Comparison of ENCODE assay signal across 9 cellular contexts in the genomic region with DNA sequence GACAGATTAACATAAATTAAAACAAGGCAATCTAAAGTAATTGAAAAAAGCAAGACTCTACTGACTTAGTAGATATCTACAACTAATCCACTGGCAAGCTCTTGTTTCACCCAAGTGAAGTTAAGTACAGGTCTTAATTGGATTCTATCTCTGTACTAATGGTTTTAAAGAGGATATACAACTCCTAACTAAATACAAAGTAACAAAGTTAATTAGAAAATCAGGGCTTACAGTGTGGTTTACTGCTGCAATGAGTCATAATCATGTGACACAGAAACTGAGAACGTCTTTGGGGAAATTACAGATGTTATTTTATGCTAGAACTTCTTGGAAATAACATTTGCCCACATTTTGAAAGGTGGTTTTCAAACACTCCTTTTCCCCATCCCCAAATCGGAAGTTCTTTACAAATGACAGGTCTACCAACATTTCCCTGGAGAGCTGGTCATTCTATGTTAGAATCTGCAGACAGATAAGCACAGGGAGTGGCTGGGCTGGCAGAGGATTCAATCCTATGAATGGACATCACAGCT.
DNase-seq lines count a peak whose midpoint lies in the region; ATAC-seq and TF ChIP-seq lines count a peak whose summit lies in the region.
"Had no signal": no experiment of that assay in that cellular context is flagged by ENCODE, and none has a peak within 500 bp of the region (broad histone marks: within the 10 kb centered on the region; RNA-seq: fewer than 3 reads in every experiment).

No MANE protein-coding gene starts in this region.

- H3K27ac ChIP-seq in right cardiac atrium (ENCODE audit: low read length) (no peak overlapping the region), heart left ventricle (no peak overlapping the region)

- H3K27me3 Mint-ChIP-seq in activated CD8-positive, alpha-beta T cell treated with anti-CD3 and anti-CD28 coated beads, Interleukin-2, amount 10 ng/mL, durations not matched to agents 7 days and 5 days (ENCODE audit: low read depth) = no peaks in the 10 kb centered on the region
- no peaks in the 10 kb centered on the region for H3K27me3 Mint-ChIP-seq in natural killer cell treated with Interleukin-12 subunit alpha and Interleukin-12 subunit beta and Interleukin-15 and Interleukin-18, amount 100 ng/mL, for 72 hours

- WGBS in right cardiac atrium = 64% methylated on average over 2 of the region's 2 CpGs
- 57 to 64% (median 60%) methylated on average over 2 of the region's 2 CpGs for WGBS in heart left ventricle, 4 donors

- H3K36me3 Mint-ChIP-seq in activated CD8-positive, alpha-beta T cell treated with anti-CD3 and anti-CD28 coated beads, Interleukin-2, amount 10 ng/mL, durations not matched to agents 7 days and 5 days (ENCODE audit: low read depth) = peaks cover 19% of the 10 kb centered on the region
- H3K36me3 Mint-ChIP-seq in natural killer cell treated with Interleukin-12 subunit alpha and Interleukin-12 subunit beta and Interleukin-15 and Interleukin-18, amount 100 ng/mL, for 72 hours = peaks cover 6% of the 10 kb centered on the region

- H3K27me3 ChIP-seq in right cardiac atrium (ENCODE audit: control insufficient read depth, insufficient read depth) (no peaks in the 10 kb centered on the region), heart left ventricle (no peaks in the 10 kb centered on the region)

- ATAC-seq in GM18870 (IDR thresholded peaks at IDR 0.05; ENCODE audit: unreplicated experiment) (peak; percentile 54), HG03060 (IDR thresholded peaks at IDR 0.05; ENCODE audit: low read depth, unreplicated experiment) (peak; percentile 78), right cardiac atrium (no peak), heart left ventricle (no peak), HG03175 (IDR thresholded peaks at IDR 0.05; ENCODE audit: unreplicated experiment) (no peak)
- peak; percentile 57 for ATAC-seq in activated CD8-positive, alpha-beta T cell treated with anti-CD3 and anti-CD28 coated beads, Interleukin-2, amount 10 ng/mL, durations not matched to agents 7 days and 5 days
- ATAC-seq in natural killer cell treated with Interleukin-12 subunit alpha and Interleukin-12 subunit beta and Interleukin-15 and Interleukin-18, amount 100 ng/mL, for 72 hours = peak; percentile 76 to 83

- no peaks in the 10 kb centered on the region for H3K4me1 ChIP-seq in right cardiac atrium (ENCODE audit: control insufficient read depth, insufficient read depth, low read length)
- peaks cover 0 to 11% (median 0%) of the 10 kb centered on the region in 12 donors for H3K4me1 ChIP-seq in heart left ventricle

- H3K4me3 ChIP-seq in right cardiac atrium (ENCODE audit: low read length) = no peak overlapping the region
- no peak overlapping the region for H3K4me3 ChIP-seq in heart left ventricle

- intact Hi-C loops in right cardiac atrium (cut with DNase I) (no loop called here), heart left ventricle (cut with DNase I) (no loop called here)

- CTCF ChIA-PET in activated CD8-positive, alpha-beta T cell treated with anti-CD3 and anti-CD28 coated beads, Interleukin-2, amount 10 ng/mL, durations not matched to agents 7 days and 5 days (lab: Charles Lee) = no interaction called here

- H3K9me3 Mint-ChIP-seq in activated CD8-positive, alpha-beta T cell treated with anti-CD3 and anti-CD28 coated beads, Interleukin-2, amount 10 ng/mL, durations not matched to agents 7 days and 5 days (ENCODE audit: insufficient read depth) = no peaks in the 10 kb centered on the region
- no peaks in the 10 kb centered on the region for H3K9me3 Mint-ChIP-seq in natural killer cell treated with Interleukin-12 subunit alpha and Interleukin-12 subunit beta and Interleukin-15 and Interleukin-18, amount 100 ng/mL, for 72 hours

- no peak overlapping the region for H3K27ac Mint-ChIP-seq in activated CD8-positive, alpha-beta T cell treated with anti-CD3 and anti-CD28 coated beads, Interleukin-2, amount 10 ng/mL, durations not matched to agents 7 days and 5 days
- H3K27ac Mint-ChIP-seq in natural killer cell treated with Interleukin-12 subunit alpha and Interleukin-12 subunit beta and Interleukin-15 and Interleukin-18, amount 100 ng/mL, for 72 hours = peak overlapping the region; percentile 74 to 91

- POLR2A ChIA-PET in activated CD8-positive, alpha-beta T cell treated with anti-CD3 and anti-CD28 coated beads, Interleukin-2, amount 10 ng/mL, durations not matched to agents 7 days and 5 days (lab: Charles Lee) = no interaction called here

- no peaks in the 10 kb centered on the region for H3K36me3 ChIP-seq in heart left ventricle

- H3K9me3 ChIP-seq in right cardiac atrium (ENCODE audit: control insufficient read depth, low read length) = no peaks in the 10 kb centered on the region
- H3K9me3 ChIP-seq in heart left ventricle = peaks cover 0 to 4% (median 0%) of the 10 kb centered on the region in 12 donors

- H3K4me1 Mint-ChIP-seq in activated CD8-positive, alpha-beta T cell treated with anti-CD3 and anti-CD28 coated beads, Interleukin-2, amount 10 ng/mL, durations not matched to agents 7 days and 5 days (ENCODE audit: low read depth) = peaks cover 10% of the 10 kb centered on the region
- peaks cover 25 to 31% of the 10 kb centered on the region in 2 donors for H3K4me1 Mint-ChIP-seq in natural killer cell treated with Interleukin-12 subunit alpha and Interleukin-12 subunit beta and Interleukin-15 and Interleukin-18, amount 100 ng/mL, for 72 hours (ENCODE audit: low read depth in 2 of 2)

- no peak overlapping the region for H3K4me3 Mint-ChIP-seq in activated CD8-positive, alpha-beta T cell treated with anti-CD3 and anti-CD28 coated beads, Interleukin-2, amount 10 ng/mL, durations not matched to agents 7 days and 5 days
- peak overlapping the region; percentile 74 for H3K4me3 Mint-ChIP-seq in natural killer cell treated with Interleukin-12 subunit alpha and Interleukin-12 subunit beta and Interleukin-15 and Interleukin-18, amount 100 ng/mL, for 72 hours

- DNase-seq in activated CD8-positive, alpha-beta T cell treated with anti-CD3 and anti-CD28 coated beads, Interleukin-2, amount 10 ng/mL, durations not matched to agents 7 days and 5 days = no peak
- peak; percentile 63 for DNase-seq in natural killer cell treated with Interleukin-12 subunit alpha and Interleukin-12 subunit beta and Interleukin-15 and Interleukin-18, amount 100 ng/mL, for 72 hours (ENCODE audit: low spot score)
- no peak for DNase-seq in right cardiac atrium
- DNase-seq in heart left ventricle = no peak
- DNase-seq in retina = no peak
- DNase-seq: stimulated activated CD4-positive, alpha-beta T cell treated with anti-CD3 and anti-CD28 coated beads, Interleukin-1b, Interleukin-23, amount 100 ng/mL, for 48 hours had no signal

- no peak for TF ChIP-seq CTCF in heart left ventricle (IDR thresholded peaks at IDR 0.05)

- no peak for TF ChIP-seq POLR2A in heart left ventricle (IDR thresholded peaks at IDR 0.05)

Comparison
In these comparisons a context has a peak if more than half of its experiments do, and no peak if none do; other contexts are left out.
1. ATAC-seq: peak in GM18870 (single experiment), HG03060 (single experiment), activated CD8-positive, alpha-beta T cell treated with anti-CD3 and anti-CD28 coated beads, Interleukin-2, amount 10 ng/mL, durations not matched to agents 7 days and 5 days (single experiment) and natural killer cell treated with Interleukin-12 subunit alpha and Interleukin-12 subunit beta and Interleukin-15 and Interleukin-18, amount 100 ng/mL, for 72 hours (2 of 2); none in right cardiac atrium (0 of 2), heart left ventricle (0 of 4) and HG03175 (single experiment).